ENCODE assay signal across 17 cellular contexts in genomic region chr5:110852053-110852452, GRCh38.
A peak's percentile ranks its signal among the peaks of the same experiment; 100 is the strongest.
DNase-seq lines count a peak whose midpoint lies in the region; ATAC-seq and TF ChIP-seq lines count a peak whose summit lies in the region.
"Had no signal": no experiment of that assay in that cellular context is flagged by ENCODE, and none has a peak within 500 bp of the region (broad histone marks: within the 10 kb centered on the region; RNA-seq: fewer than 3 reads in every experiment).

No MANE protein-coding gene starts in this region.

- H3K9ac ChIP-seq in SK-N-SH = no peak overlapping the region
- H3K9ac ChIP-seq: neural progenitor cell had no signal

- POLR2A ChIA-PET in SK-N-SH (lab: Yijun Ruan, JAX) = no interaction called here

- H3K9me2 ChIP-seq in SK-N-SH = no peaks in the 10 kb centered on the region

- no peaks in the 10 kb centered on the region for H3F3A ChIP-seq in SK-N-SH (replicated peaks; ENCODE audit: insufficient read depth)

- no peaks in the 10 kb centered on the region for H3K27me3 ChIP-seq in SK-N-SH (ENCODE audit: insufficient read depth)
- H3K27me3 ChIP-seq: neural progenitor cell had no signal

- H3K4me3 ChIP-seq in SK-N-SH (ENCODE audit: low read depth in 2 of 2, low read length in 1 of 2) = no peak overlapping the region
- H3K4me3 ChIP-seq: A549, K562, neural progenitor cell had no signal

- H3K4me2 ChIP-seq in SK-N-SH = no peak overlapping the region
- H3K4me2 ChIP-seq: A549, neural progenitor cell had no signal

- TF ChIP-seq CTCF in SK-N-SH (IDR thresholded peaks at IDR 0.05) = no peak

- TF ChIP-seq EP300 in SK-N-SH (IDR thresholded peaks at IDR 0.05; ENCODE audit: borderline replicate concordance in 1 of 2, low read depth in 1 of 2, low read length in 1 of 2) = no peak

- no peaks in the 10 kb centered on the region for H3K79me2 ChIP-seq in SK-N-SH (ENCODE audit: insufficient read depth)

- H3K27ac ChIP-seq in SK-N-SH (ENCODE audit: low read depth in 2 of 2, low read length in 1 of 2) = 0 out of 4 replicates have a peak overlapping the region, but pooled peaks of 1 of the 2 experiments have one; percentile 3
- H3K27ac ChIP-seq: A549, neural progenitor cell had no signal

- ATAC-seq in SK-N-SH treated with all-trans-retinoic acid at 6 μM for 48 hours (peak; percentile 34; the same call in 2 of the 3 replicates), HG02763 (IDR thresholded peaks at IDR 0.05; ENCODE audit: unreplicated experiment) (peak; percentile 93), HG03460 (IDR thresholded peaks at IDR 0.05; ENCODE audit: unreplicated experiment) (peak; percentile 96)
- ATAC-seq: A549, K562, left cardiac atrium had no signal

- no peak for DNase-seq in SK-N-SH
- no peak for DNase-seq in amygdala (lab: John Stamatoyannopoulos, UW)
- no peak for DNase-seq in medulla oblongata (ENCODE audit: extremely low spot score)
- DNase-seq in retina = no peak
- DNase-seq in dedifferentiated amniotic fluid mesenchymal stem cell (ENCODE audit: extremely low spot score) = no peak
- DNase-seq: activated gamma-delta T cell treated with Interleukin-2 at 50 U/mL for 16 hours; DMS79 treated with DMSO at 0.1 percent for 48 hours; left cardiac atrium; NCI-H2227 treated with DMSO at 0.1 percent for 48 hours; SIG-M5; stimulated activated CD4-positive, alpha-beta T cell treated with anti-CD3 and anti-CD28 coated beads, Interleukin-2, amount 100 ng/mL, for 48 hours had no signal

- H3K36me3 ChIP-seq in SK-N-SH (replicated peaks in 1 of 2; ENCODE audit: control insufficient read depth in 1 of 2, insufficient read depth in 2 of 2, low read length in 1 of 2) = no peaks in the 10 kb centered on the region
- H3K36me3 ChIP-seq: neural progenitor cell had no signal

- H3K9me3 ChIP-seq in SK-N-SH = no peaks in the 10 kb centered on the region
- H3K9me3 ChIP-seq: A549 had no signal

- TF ChIP-seq RAD21 in SK-N-SH (IDR thresholded peaks at IDR 0.05; ENCODE audit: low read length) = no peak

- no peaks in the 10 kb centered on the region; a peak in 1 of 4 replicates for H3K4me1 ChIP-seq in SK-N-SH (ENCODE audit: control insufficient read depth in 1 of 2, insufficient read depth in 2 of 2, low read depth in 1 of 2, low read length in 1 of 2)
- H3K4me1 ChIP-seq: A549, neural progenitor cell had no signal

- CTCF ChIA-PET in SK-N-SH (lab: Yijun Ruan, JAX) = no interaction called here

- H4K20me1 ChIP-seq in SK-N-SH (ENCODE audit: insufficient read depth) = no peaks in the 10 kb centered on the region

- H2AFZ ChIP-seq in SK-N-SH (ENCODE audit: low read depth) = no peak overlapping the region
- H2AFZ ChIP-seq: neural progenitor cell had no signal

TF ChIP-seq in SK-N-SH treated with all-trans-retinoic acid at 6 μM for 48 hours, 23 proteins besides CTCF, POLR2A, EP300 and RAD21:
- TF ChIP-seq CREB5 (CRISPR knock-in tag; IDR thresholded peaks at IDR 0.05; ENCODE audit: low read depth) (no peak), ZNF8 (CRISPR knock-in tag; IDR thresholded peaks at IDR 0.05) (no peak), CSRNP3 (CRISPR knock-in tag; IDR thresholded peaks at IDR 0.05) (no peak), ZC3H10 (CRISPR knock-in tag; IDR thresholded peaks at IDR 0.05) (no peak), BACH2 (CRISPR knock-in tag; IDR thresholded peaks at IDR 0.05; ENCODE audit: borderline replicate concordance) (no peak), PPARA (CRISPR knock-in tag; IDR thresholded peaks at IDR 0.05; ENCODE audit: borderline replicate concordance) (no peak)
TF ChIP-seq in SK-N-SH treated with all-trans-retinoic acid at 6 μM for 48 hours: peak in this region for 0.

TF ChIP-seq in SK-N-SH, 30 proteins besides CTCF, POLR2A, EP300 and RAD21:
- TF ChIP-seq FOSL2 (IDR thresholded peaks at IDR 0.05; ENCODE audit: borderline replicate concordance, low read depth) (no peak), MXI1 (IDR thresholded peaks at IDR 0.05; ENCODE audit: low read depth, low read length) (no peak), IRF3 (IDR thresholded peaks at IDR 0.05; ENCODE audit: low read depth, low read length) (no peak), TAF1 (IDR thresholded peaks at IDR 0.05; ENCODE audit: borderline replicate concordance, low read depth, low read length) (no peak), USF2 (IDR thresholded peaks at IDR 0.05; ENCODE audit: borderline replicate concordance, low read depth, low read length) (no peak), TEAD4 (IDR thresholded peaks at IDR 0.05; ENCODE audit: borderline replicate concordance, insufficient read depth) (no peak), PBX3 (IDR thresholded peaks at IDR 0.05) (no peak), SIN3A (IDR thresholded peaks at IDR 0.05; ENCODE audit: borderline replicate concordance, low read depth, low read length) (no peak)

Comparison
In these comparisons a context has a peak if more than half of its experiments do, and no peak if none do; other contexts are left out.
1. ATAC-seq: peak in every context shown above with its lines; median percentile 96 in HG03460; 93 in HG02763; 34 in SK-N-SH treated with all-trans-retinoic acid at 6 μM for 48 hours.